15 cellular contexts compared by ENCODE assay signal in genomic region chr18:58213931-58214431, GRCh38.
DNase-seq lines count a peak whose midpoint lies in the region; ATAC-seq, FAIRE-seq and TF ChIP-seq lines count a peak whose summit lies in the region.
"Had no signal": no experiment of that assay in that cellular context is flagged by ENCODE, and none has a peak within 500 bp of the region (broad histone marks: within the 10 kb centered on the region; RNA-seq: fewer than 3 reads in every experiment).

No MANE protein-coding gene starts in this region.

- H3K9me3 ChIP-seq in pancreas, result no peaks in the 10 kb centered on the region
- H3K9me3 ChIP-seq in tibial artery, result no peaks in the 10 kb centered on the region
- H3K9me3 ChIP-seq: vagina had no signal

- H3K4me3 Mint-ChIP-seq in effector memory CD8-positive, alpha-beta T cell, result peak overlapping the region in 1 of 2 donors; percentile 56
- H3K4me3 Mint-ChIP-seq: CD4-positive, alpha-beta T cell had no signal

- FAIRE-seq in RCC 7860 (lab: Jason Lieb, UNC), result peak; percentile 2
- FAIRE-seq in pancreas (lab: Jason Lieb, UNC), result no peak

- H3K4me3 ChIP-seq in pancreas (no peak overlapping the region), tibial artery (no peak overlapping the region)
- H3K4me3 ChIP-seq: vagina had no signal

- no peaks in the 10 kb centered on the region for H3K27me3 ChIP-seq in pancreas
- peaks cover 0 to 4% of the 10 kb centered on the region in 2 donors for H3K27me3 ChIP-seq in tibial artery
- H3K27me3 ChIP-seq: vagina had no signal

- DNase-seq in CD1c-positive myeloid dendritic cell (ENCODE audit: extremely low spot score) (peak; percentile 28), RCC 7860 (ENCODE audit: low spot score) (peak; percentile 70), myocyte (ENCODE audit: low read depth) (peak; percentile 37), pancreas (no peak), tibial artery (no peak), GDM1 (lab: John Stamatoyannopoulos, UW) (no peak)
- no peak for DNase-seq in effector memory CD8-positive, alpha-beta T cell
- DNase-seq: activated CD4-positive, alpha-beta T cell treated with anti-CD3 and anti-CD28 coated beads for 48 hours; CD4-positive, alpha-beta T cell; GOT3; NCI-H1105; NCI-H82 had no signal

- H3K36me3 Mint-ChIP-seq in effector memory CD8-positive, alpha-beta T cell (ENCODE audit: insufficient read depth), result no peaks in the 10 kb centered on the region

- no peaks in the 10 kb centered on the region for H3K9me3 Mint-ChIP-seq in effector memory CD8-positive, alpha-beta T cell
- H3K9me3 Mint-ChIP-seq: activated T-helper 2 cell treated with anti-CD3 and anti-CD28 coated beads, Interferon-gamma antibody, Interleukin-2, Interleukin-4, amounts not matched to agents 10 μg/mL and 5 μg/mL and 100 μg/mL, durations not matched to agents 14 hours and 24 hours and 36 hours; CD4-positive, alpha-beta T cell had no signal

- H3K27ac ChIP-seq in pancreas, result no peak overlapping the region
- no peak overlapping the region for H3K27ac ChIP-seq in tibial artery
- H3K27ac ChIP-seq: vagina had no signal

- H3K4me1 ChIP-seq in pancreas, result peaks cover 12 to 28% (median 18%) of the 10 kb centered on the region in 3 donors
- H3K4me1 ChIP-seq in tibial artery, result no peaks in the 10 kb centered on the region
- H3K4me1 ChIP-seq: vagina had no signal

- peaks cover 25 to 31% of the 10 kb centered on the region in 2 donors for H3K27me3 Mint-ChIP-seq in effector memory CD8-positive, alpha-beta T cell

- no peak for TF ChIP-seq CTCF in pancreas (IDR thresholded peaks at IDR 0.05)
- no peak for TF ChIP-seq CTCF in tibial artery (IDR thresholded peaks at IDR 0.05)

- ATAC-seq in effector memory CD8-positive, alpha-beta T cell (replicated peaks), result peak; percentile 19
- ATAC-seq in pancreas (no peak), GM18909 (IDR thresholded peaks at IDR 0.05; ENCODE audit: poor library complexity, unreplicated experiment) (no peak)

- 82% methylated on average over 3 of the region's 3 CpGs for WGBS in pancreas, 2 donors

- H3K27ac Mint-ChIP-seq in effector memory CD8-positive, alpha-beta T cell, result peak overlapping the region in 1 of 2 donors; percentile 38
- H3K27ac Mint-ChIP-seq: activated T-helper 2 cell treated with anti-CD3 and anti-CD28 coated beads, Interferon-gamma antibody, Interleukin-2, Interleukin-4, amounts not matched to agents 10 μg/mL and 5 μg/mL and 100 μg/mL, durations not matched to agents 14 hours and 24 hours and 36 hours had no signal

- intact Hi-C loops in pancreas (cut with DNase I), result no loop called here
- intact Hi-C loops in tibial artery (cut with DNase I; ENCODE audit: low total_unique reads), result no loop called here

- H3K36me3 ChIP-seq in pancreas, result no peaks in the 10 kb centered on the region
- H3K36me3 ChIP-seq in tibial artery, result no peaks in the 10 kb centered on the region
- H3K36me3 ChIP-seq: vagina had no signal

- peaks cover 12 to 20% of the 10 kb centered on the region in 2 donors for H3K4me1 Mint-ChIP-seq in effector memory CD8-positive, alpha-beta T cell (ENCODE audit: low read depth in 2 of 2)

Comparison
In these comparisons a context has a peak if more than half of its experiments do, and no peak if none do; other contexts are left out.
1. DNase-seq: peak in CD1c-positive myeloid dendritic cell (single experiment), RCC 7860 (single experiment) and myocyte (single experiment); none in effector memory CD8-positive, alpha-beta T cell (0 of 3), pancreas (0 of 6), tibial artery (0 of 2) and GDM1 (single experiment).